10 cellular contexts compared by ENCODE assay signal in genomic region chr7:117582219-117582704, GRCh38.
A peak's percentile ranks its signal among the peaks of the same experiment; 100 is the strongest.
DNase-seq lines count a peak whose midpoint lies in the region; ATAC-seq and TF ChIP-seq lines count a peak whose summit lies in the region.
"Had no signal": no experiment of that assay in that cellular context is flagged by ENCODE, and none has a peak within 500 bp of the region (broad histone marks: within the 10 kb centered on the region; RNA-seq: fewer than 3 reads in every experiment).

No MANE protein-coding gene starts in this region.

- no peaks in the 10 kb centered on the region for H4K20me1 ChIP-seq in PC-3 (ENCODE audit: low read length)

- no peak overlapping the region for H3K14ac ChIP-seq in trophoblast cell (ENCODE audit: low read length)

- DNase-seq in DMS53 (lab: John Stamatoyannopoulos, UW), result peak; percentile 35
- peak; percentile 95 for DNase-seq in PC-3
- peak; percentile 0 to 3 for DNase-seq in foreskin fibroblast
- peak; percentile 94 to 98 for DNase-seq in trophoblast cell
- DNase-seq in Peyer's patch, result no peak
- DNase-seq in cerebellum (ENCODE audit: low spot score), result no peak
- DNase-seq: activated CD4-positive, alpha-beta T cell treated with anti-CD3 and anti-CD28 coated beads, Interleukin-2, amount 10 ng/mL, durations not matched to agents 24 days and 14 days; anterior cingulate cortex had no signal

- H3K27me3 ChIP-seq in PC-3 (ENCODE audit: low read length) (no peaks in the 10 kb centered on the region), trophoblast cell (ENCODE audit: insufficient read depth, low read length) (no peaks in the 10 kb centered on the region), Peyer's patch (no peaks in the 10 kb centered on the region)

- TF ChIP-seq CTCF in PC-3 (conservative IDR thresholded peaks at IDR 0.05; ENCODE audit: low read depth, low read length) (no peak), foreskin fibroblast (IDR thresholded peaks at IDR 0.05; ENCODE audit: low read depth, low read length) (no peak), Peyer's patch (IDR thresholded peaks at IDR 0.05) (no peak)

- H3K79me2 ChIP-seq in PC-3 (ENCODE audit: low read length) (no peaks in the 10 kb centered on the region), trophoblast cell (ENCODE audit: control insufficient read depth, insufficient read depth, low read length, poor library complexity) (no peaks in the 10 kb centered on the region)

- H3K4me1 ChIP-seq in PC-3 (ENCODE audit: insufficient read depth, low read length), result peaks cover 15% of the 10 kb centered on the region
- H3K4me1 ChIP-seq in trophoblast cell (ENCODE audit: control insufficient read depth in 1 of 2, insufficient read depth in 2 of 2, low read length in 2 of 2), result peaks cover 2 to 4% of the 10 kb centered on the region in 2 experiments
- H3K4me1 ChIP-seq in Peyer's patch, result no peaks in the 10 kb centered on the region

- H3K9me3 ChIP-seq in PC-3 (ENCODE audit: low read length) (no peaks in the 10 kb centered on the region), trophoblast cell (ENCODE audit: insufficient read depth, low read depth, low read length) (no peaks in the 10 kb centered on the region), Peyer's patch (no peaks in the 10 kb centered on the region)

- intact Hi-C loops in PC-3 (cut with micrococcal nuclease), result no loop called here

- no peaks in the 10 kb centered on the region for H3F3A ChIP-seq in PC-3 (ENCODE audit: low read length, unreplicated experiment)

- no peak overlapping the region for H3K4ac ChIP-seq in trophoblast cell (ENCODE audit: low read depth, low read length)

- TF ChIP-seq POLR2A in Peyer's patch (IDR thresholded peaks at IDR 0.05), result no peak

- ATAC-seq in PC-3 (no peak; the same call in 1 of the 2 replicates), GM18498 (IDR thresholded peaks at IDR 0.05; ENCODE audit: unreplicated experiment) (no peak)
- ATAC-seq in activated CD4-positive, CD25-positive, alpha-beta regulatory T cell treated with anti-CD3 and anti-CD28 coated beads, Interleukin-2, amount 50 U/mL, for 24 hours, result no peak

- H2BK5ac ChIP-seq in trophoblast cell (ENCODE audit: low read depth, low read length, poor library complexity), result no peak overlapping the region

- H2AK5ac ChIP-seq in trophoblast cell (ENCODE audit: low read length), result no peak overlapping the region

- H3K27ac ChIP-seq in PC-3 (ENCODE audit: low read length) (peak overlapping the region; percentile 71), trophoblast cell (ENCODE audit: low read depth, low read length) (peak overlapping the region; percentile 61), Peyer's patch (no peak overlapping the region)

- H3K9ac ChIP-seq in PC-3 (ENCODE audit: low read length), result no peak overlapping the region
- no peak overlapping the region for H3K9ac ChIP-seq in trophoblast cell (ENCODE audit: low read length)

- H3K18ac ChIP-seq in trophoblast cell (ENCODE audit: low read length), result no peak overlapping the region

- H2AFZ ChIP-seq in PC-3 (ENCODE audit: low read length) (no peak overlapping the region), trophoblast cell (ENCODE audit: insufficient read depth, low read length, poor library complexity) (no peak overlapping the region)

- no peak overlapping the region for H3K23ac ChIP-seq in trophoblast cell (ENCODE audit: low read length)

- H2BK12ac ChIP-seq in trophoblast cell (ENCODE audit: low read length), result no peak overlapping the region

- WGBS in trophoblast cell (ENCODE audit: extremely low coverage, insufficient coverage, insufficient read length), result no CpG with 5 or more reads among the region's 1 CpG

- POLR2A ChIA-PET in PC-3 (lab: Charles Lee; ENCODE audit: unreplicated experiment), result no interaction called here

- H4K91ac ChIP-seq in trophoblast cell (ENCODE audit: low read depth, low read length), result no peak overlapping the region

- H3K79me1 ChIP-seq in trophoblast cell (ENCODE audit: low read length), result peaks cover 7% of the 10 kb centered on the region

- H2BK120ac ChIP-seq in trophoblast cell (ENCODE audit: insufficient read depth, low read length, poor library complexity), result no peak overlapping the region

- H3K4me2 ChIP-seq in PC-3 (ENCODE audit: low read length) (0 out of 2 replicates have a peak overlapping the region, but pooled peaks have one; percentile 24), trophoblast cell (ENCODE audit: low read length) (no peak overlapping the region)

- no peak overlapping the region for H4K8ac ChIP-seq in trophoblast cell (ENCODE audit: low read depth, low read length)

- CTCF ChIA-PET in PC-3 (lab: Charles Lee), result no interaction called here

- H3K36me3 ChIP-seq in PC-3 (ENCODE audit: low read depth, low read length), result no peaks in the 10 kb centered on the region
- H3K36me3 ChIP-seq in trophoblast cell (ENCODE audit: control insufficient read depth in 1 of 2, insufficient read depth in 2 of 2, low read length in 2 of 2), result no peaks in the 10 kb centered on the region
- H3K36me3 ChIP-seq in Peyer's patch, result no peaks in the 10 kb centered on the region

- H3K4me3 ChIP-seq in PC-3 (ENCODE audit: low read length) (no peak overlapping the region), foreskin fibroblast (ENCODE audit: low read depth in 1 of 2, low read length in 2 of 2) (no peak overlapping the region), trophoblast cell (ENCODE audit: low read depth, low read length) (no peak overlapping the region), Peyer's patch (no peak overlapping the region)

- no TSS peak for BruUV-seq in PC-3 (replicated peaks; lab: Mats Ljungman, UMichigan)

- no peak overlapping the region for H4K12ac ChIP-seq in trophoblast cell (ENCODE audit: low read depth, low read length)

- no peaks in the 10 kb centered on the region for H3K9me2 ChIP-seq in PC-3 (replicated peaks; ENCODE audit: low read length)

Comparison
In these comparisons a context has a peak if more than half of its experiments do, and no peak if none do; other contexts are left out.
1. DNase-seq: peak in DMS53 (single experiment), PC-3 (single experiment), foreskin fibroblast (2 of 2) and trophoblast cell (2 of 2); none in Peyer's patch (0 of 3) and cerebellum (single experiment).
2. H3K27ac ChIP-seq: peak in PC-3 (single experiment) and trophoblast cell (single experiment); none in Peyer's patch (0 of 4).